ENCODE assay signal across 32 cellular contexts in the genomic region with DNA sequence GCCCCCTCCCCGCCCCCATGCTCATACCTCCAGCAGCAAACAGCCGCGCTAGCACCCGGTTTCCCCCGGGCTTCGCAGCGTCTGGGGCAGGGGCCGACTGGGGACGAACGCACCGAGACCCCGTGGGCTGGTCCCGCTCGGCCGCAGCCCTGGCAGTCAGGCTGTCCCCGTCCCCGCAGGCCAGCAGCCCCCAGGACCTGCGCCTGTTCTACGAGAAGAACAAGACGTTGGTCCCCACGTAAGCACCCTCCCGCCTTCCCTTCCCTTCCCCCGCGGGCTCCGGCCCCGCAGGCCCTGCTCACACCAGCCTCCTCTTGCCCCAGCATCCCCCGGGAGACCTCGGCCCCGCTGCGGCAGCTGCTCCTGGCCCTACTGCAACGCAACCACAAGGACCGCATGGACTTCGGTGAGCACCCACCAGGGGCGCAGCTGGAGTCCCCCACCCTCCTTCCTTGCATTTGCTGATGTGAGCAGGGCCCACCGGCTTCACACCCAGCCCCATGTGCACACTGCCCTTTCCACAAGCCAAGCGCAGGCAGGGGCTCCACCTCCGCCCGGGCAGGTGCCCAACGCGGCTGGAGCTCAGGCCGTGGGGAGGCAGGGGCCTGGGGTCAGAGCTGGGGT.
"Had no signal": no experiment of that assay in that cellular context is flagged by ENCODE, and none has a peak within 500 bp of the region (broad histone marks: within the 10 kb centered on the region; RNA-seq: fewer than 3 reads in every experiment).

No MANE protein-coding gene starts in this region.

- ATAC-seq: esophagus mucosa; left lobe of liver; natural killer cell; sciatic nerve; stimulated activated naive B cell treated with anti-CD40 and anti-IgM and Interleukin-4, amounts not matched to agents 10 μg/mL and 1 μg/mL and 100 μg/mL, for 72 hours had no signal

- H3K27me3 ChIP-seq: brain microvascular endothelial cell, neural progenitor cell, testis, transverse colon had no signal

- H3K4me3 ChIP-seq: lung, neural progenitor cell, testis, transverse colon had no signal

- H3K9me3 Mint-ChIP-seq: activated CD4-positive, alpha-beta memory T cell treated with anti-CD3 and anti-CD28 coated beads for 36 hours; activated CD4-positive, alpha-beta T cell treated with anti-CD3 and anti-CD28 coated beads, Interleukin-2, amount 10 ng/mL, durations not matched to agents 24 days and 14 days; dendritic cell treated with granulocyte-macrophage colony-stimulating factor and Interleukin-4, amounts not matched to agents 40 ng/mL and 50 ng/mL, for 4 days; endodermal cell; immature natural killer cell; natural killer cell; neural progenitor cell; stimulated activated naive B cell treated with anti-CD40 and anti-IgM and Interleukin-4, amounts not matched to agents 10 μg/mL and 1 μg/mL and 100 μg/mL, for 72 hours; T-helper 1 cell treated with Interleukin-12 subunit alpha and Interleukin-12 subunit beta and Interleukin-4 antibody, amounts not matched to agents 30 μg/mL and 1 μg/mL, for 36 hours had no signal

- H3K27ac Mint-ChIP-seq: activated CD4-positive, alpha-beta memory T cell treated with anti-CD3 and anti-CD28 coated beads for 36 hours; activated CD4-positive, alpha-beta T cell treated with anti-CD3 and anti-CD28 coated beads, Interleukin-2, amount 10 ng/mL, durations not matched to agents 24 days and 14 days; dendritic cell treated with granulocyte-macrophage colony-stimulating factor and Interleukin-4, amounts not matched to agents 40 ng/mL and 50 ng/mL, for 4 days; endodermal cell; immature natural killer cell; natural killer cell; neural progenitor cell; stimulated activated naive B cell treated with anti-CD40 and anti-IgM and Interleukin-4, amounts not matched to agents 10 μg/mL and 1 μg/mL and 100 μg/mL, for 72 hours; T-helper 1 cell treated with Interleukin-12 subunit alpha and Interleukin-12 subunit beta and Interleukin-4 antibody, amounts not matched to agents 30 μg/mL and 1 μg/mL, for 36 hours had no signal

- H3K36me3 ChIP-seq: neural progenitor cell had no signal

- H3K27me3 Mint-ChIP-seq: activated CD4-positive, alpha-beta memory T cell treated with anti-CD3 and anti-CD28 coated beads for 36 hours; activated CD4-positive, alpha-beta T cell treated with anti-CD3 and anti-CD28 coated beads, Interleukin-2, amount 10 ng/mL, durations not matched to agents 24 days and 14 days; dendritic cell treated with granulocyte-macrophage colony-stimulating factor and Interleukin-4, amounts not matched to agents 40 ng/mL and 50 ng/mL, for 4 days; stimulated activated naive B cell treated with anti-CD40 and anti-IgM and Interleukin-4, amounts not matched to agents 10 μg/mL and 1 μg/mL and 100 μg/mL, for 72 hours had no signal

- H3K4me1 ChIP-seq: neural progenitor cell had no signal

- H2AFZ ChIP-seq: neural progenitor cell had no signal

- DNase-seq: activated CD4-positive, alpha-beta memory T cell treated with anti-CD3 and anti-CD28 coated beads for 36 hours; activated CD4-positive, alpha-beta T cell treated with anti-CD3 and anti-CD28 coated beads, Interleukin-2, amount 10 ng/mL, durations not matched to agents 24 days and 14 days; activated CD4-positive, CD25-positive, alpha-beta regulatory T cell treated with anti-CD3 and anti-CD28 coated beads, Interleukin-2, amount 50 U/mL, for 72 hours; activated CD8-positive, alpha-beta memory T cell treated with anti-CD3 and anti-CD28 coated beads, Interleukin-2, amount 50 U/mL, for 4 hours; activated gamma-delta T cell; activated naive CD4-positive, alpha-beta T cell treated with anti-CD3 and anti-CD28 coated beads, Interleukin-2, amount 50 U/mL, for 16 hours; activated T-cell treated with anti-CD3 and anti-CD28 coated beads, Interleukin-2, amount 50 U/mL, for 1 hour; amniotic stem cell; brain microvascular endothelial cell; endodermal cell; foreskin fibroblast; head of caudate nucleus; hippocampal formation; immature natural killer cell; mesendoderm; natural killer cell; small intestine; stimulated activated CD4-positive, alpha-beta T cell treated with anti-CD3 and anti-CD28 coated beads, Interleukin-1b, Interleukin-23, amount 100 ng/mL, for 48 hours; stimulated activated CD4-positive, alpha-beta T cell treated with anti-CD3 and anti-CD28 coated beads, Interleukin-4, amount 100 ng/mL, for 4 hours; stimulated activated CD8-positive, alpha-beta memory T cell treated with anti-CD3 and anti-CD28 coated beads, Interleukin-4, amount 100 ng/mL, for 48 hours; stimulated activated naive B cell treated with anti-CD40 and anti-IgM and Interleukin-4, amounts not matched to agents 10 μg/mL and 1 μg/mL and 100 μg/mL, for 72 hours; T-helper 9 cell; testis; transverse colon; WERI-Rb-1 had no signal

- H3K4me1 Mint-ChIP-seq: endodermal cell, neural progenitor cell had no signal

- H3K9me3 ChIP-seq: testis, transverse colon had no signal

- H3K27ac ChIP-seq: brain microvascular endothelial cell, neural progenitor cell, testis, transverse colon, WERI-Rb-1 had no signal

- H3K4me2 ChIP-seq: neural progenitor cell had no signal

- H3K4me3 Mint-ChIP-seq: activated CD4-positive, alpha-beta memory T cell treated with anti-CD3 and anti-CD28 coated beads for 36 hours; activated CD4-positive, alpha-beta T cell treated with anti-CD3 and anti-CD28 coated beads, Interleukin-2, amount 10 ng/mL, durations not matched to agents 24 days and 14 days; dendritic cell treated with granulocyte-macrophage colony-stimulating factor and Interleukin-4, amounts not matched to agents 40 ng/mL and 50 ng/mL, for 4 days; endodermal cell; immature natural killer cell; natural killer cell; neural progenitor cell; stimulated activated naive B cell treated with anti-CD40 and anti-IgM and Interleukin-4, amounts not matched to agents 10 μg/mL and 1 μg/mL and 100 μg/mL, for 72 hours; T-helper 1 cell treated with Interleukin-12 subunit alpha and Interleukin-12 subunit beta and Interleukin-4 antibody, amounts not matched to agents 30 μg/mL and 1 μg/mL, for 36 hours had no signal

- H3K36me3 Mint-ChIP-seq: activated CD4-positive, alpha-beta memory T cell treated with anti-CD3 and anti-CD28 coated beads for 36 hours; immature natural killer cell; natural killer cell had no signal

- H3K9ac ChIP-seq: neural progenitor cell had no signal
